ENCODE assay signal across 8 cellular contexts in genomic region chr11:85682330-85683305, GRCh38. TPM values are rescaled to one million over a fixed set of nuclear protein-coding genes. Genes with fewer than 3 reads are reported as not detected.
A peak's percentile ranks its signal among the peaks of the same experiment; 100 is the strongest.
DNase-seq lines count a peak whose midpoint lies in the region; ATAC-seq and TF ChIP-seq lines count a peak whose summit lies in the region.

No MANE protein-coding gene starts in this region.

- no peaks in the 10 kb centered on the region for H3K4me1 Mint-ChIP-seq in osteocyte (ENCODE audit: unreplicated experiment)

- H3K4me3 Mint-ChIP-seq in osteocyte (ENCODE audit: unreplicated experiment), result no peak overlapping the region

- DNase-seq in T follicular helper cell (ENCODE audit: low read depth) (peak; percentile 19), amniotic epithelial cell (ENCODE audit: low read depth) (peak; percentile 31), kidney tubule cell (ENCODE audit: low spot score) (peak; percentile 63), osteocyte (ENCODE audit: extremely low spot score, unreplicated experiment) (no peak), SKM-1 (lab: John Stamatoyannopoulos, UW; ENCODE audit: unreplicated experiment) (no peak)
- peak; percentile 47 to 63 for DNase-seq in stimulated activated CD4-positive, alpha-beta T cell treated with anti-CD3 and anti-CD28 coated beads, Interleukin-2, amount 100 ng/mL, for 48 hours

- TF ChIP-seq CTCF in osteocyte (IDR thresholded peaks at IDR 0.05), result no peak

- peak; percentile 67 for ATAC-seq in GM18909 (IDR thresholded peaks at IDR 0.05; ENCODE audit: poor library complexity, unreplicated experiment)
- peak; percentile 74 for ATAC-seq in HG03103 (IDR thresholded peaks at IDR 0.05; ENCODE audit: low read depth, unreplicated experiment)

- H3K27ac Mint-ChIP-seq in osteocyte (ENCODE audit: unreplicated experiment), result no peak overlapping the region

- H3K36me3 Mint-ChIP-seq in osteocyte (ENCODE audit: unreplicated experiment), result no peaks in the 10 kb centered on the region

- H3K9me3 Mint-ChIP-seq in osteocyte (ENCODE audit: unreplicated experiment), result no peaks in the 10 kb centered on the region

- peaks cover 25% of the 10 kb centered on the region for H3K27me3 Mint-ChIP-seq in osteocyte (ENCODE audit: unreplicated experiment)

RNA-seq across cellular contexts. Expression of gene CCDC89, which starts 3.4 kb away (rescaled TPM):
- total RNA-seq in osteocyte, result not detected in 2 replicates

RNA-seq across cellular contexts. Expression of gene CREBZF, which starts 17.7 kb away (rescaled TPM):
- 38.0 and 44.7 TPM in 2 replicates for total RNA-seq in osteocyte

RNA-seq across cellular contexts. Expression of gene TMEM126A, which starts 34.9 kb away (rescaled TPM):
- 25.0 and 28.9 TPM in 2 replicates for total RNA-seq in osteocyte

RNA-seq across cellular contexts. Expression of gene TMEM126B, which starts 54.2 kb away (rescaled TPM):
- 44.3 and 49.0 TPM in 2 replicates for total RNA-seq in osteocyte

RNA-seq across cellular contexts. Expression of gene DLG2, which starts 55.5 kb away (rescaled TPM):
- total RNA-seq in osteocyte, result 1.2 and 2.1 TPM in 2 replicates

Comparison
In these comparisons a context has a peak if more than half of its experiments do, and no peak if none do; other contexts are left out.
1. DNase-seq: peak in T follicular helper cell (single experiment), amniotic epithelial cell (single experiment), kidney tubule cell (single experiment) and stimulated activated CD4-positive, alpha-beta T cell treated with anti-CD3 and anti-CD28 coated beads, Interleukin-2, amount 100 ng/mL, for 48 hours (2 of 2); none in osteocyte (single experiment) and SKM-1 (single experiment).